ENCODE assay signal across 14 cellular contexts in the genomic region with DNA sequence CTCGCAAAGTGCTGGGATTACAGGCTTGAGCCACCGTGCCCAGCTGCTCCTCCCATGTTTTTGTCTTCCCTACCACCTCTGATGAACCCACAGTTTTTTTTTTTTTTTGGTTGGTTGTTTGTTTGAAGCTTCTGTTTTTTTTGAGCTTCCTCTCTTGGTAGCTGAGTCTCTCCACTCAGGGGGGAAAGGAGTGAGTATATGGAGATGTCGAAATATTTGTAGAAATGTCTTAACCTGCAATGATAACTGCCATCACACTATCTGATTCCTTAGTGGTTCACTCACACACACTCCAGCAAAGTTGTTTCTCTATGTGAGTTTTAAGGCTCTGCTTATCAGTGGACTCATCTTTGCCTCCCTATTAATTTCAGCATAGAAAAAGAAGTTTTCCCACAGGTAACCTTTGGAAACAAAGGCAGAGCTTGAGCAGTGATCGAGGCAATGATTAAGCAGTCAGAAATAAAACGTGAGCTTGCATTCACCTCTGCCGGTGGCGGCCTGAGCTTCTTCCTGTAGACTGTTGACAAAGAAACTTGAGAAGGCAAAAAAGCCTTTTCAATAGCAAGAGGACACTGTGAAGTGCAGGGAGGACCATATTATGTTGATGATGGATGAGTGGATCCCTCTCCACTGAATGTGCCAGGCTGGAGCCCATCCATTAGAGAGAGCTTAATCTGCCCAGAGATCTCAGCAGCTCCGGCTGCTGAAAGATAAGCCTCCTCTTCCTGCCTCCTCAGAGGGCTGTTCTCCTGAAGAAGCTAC. TPM values are rescaled to one million over a fixed set of nuclear protein-coding genes. Genes with fewer than 3 reads are reported as not detected.
DNase-seq lines count a peak whose midpoint lies in the region; ATAC-seq, FAIRE-seq and TF ChIP-seq lines count a peak whose summit lies in the region.
"Had no signal": no experiment of that assay in that cellular context is flagged by ENCODE, and none has a peak within 500 bp of the region (broad histone marks: within the 10 kb centered on the region; RNA-seq: fewer than 3 reads in every experiment).

No MANE protein-coding gene starts in this region.

- CTCF ChIA-PET in HepG2 (lab: Yijun Ruan, JAX; ENCODE audit: low intra/inter-chr PET ratio, low total read pairs), result no interaction called here

- ATAC-seq in HepG2 (no peak; the same call in 2 of the 3 replicates), right lobe of liver (no peak), GM21786 (IDR thresholded peaks at IDR 0.05; ENCODE audit: unreplicated experiment) (no peak)
- ATAC-seq: effector memory CD8-positive, alpha-beta T cell; Right ventricle myocardium inferior had no signal

- no peaks in the 10 kb centered on the region for H3K27me3 ChIP-seq in HepG2 (ENCODE audit: control insufficient read depth in 1 of 2, insufficient read depth in 2 of 2, low read length in 2 of 2)
- H3K27me3 ChIP-seq in right lobe of liver, result no peaks in the 10 kb centered on the region

- H3K9me3 ChIP-seq in HepG2 (ENCODE audit: low read length) (no peaks in the 10 kb centered on the region), right lobe of liver (no peaks in the 10 kb centered on the region)
- H3K9me3 ChIP-seq: Caco-2 had no signal

- H3K9ac ChIP-seq in HepG2 (ENCODE audit: insufficient read depth, low read depth, low read length), result no peak overlapping the region

- POLR2A ChIA-PET in HepG2 (lab: Yijun Ruan, JAX), result interaction anchor here (1.2 kb wide), 1 partner anchor 28 kb away, joined by 3 read pairs; no protein-coding TSS in a partner anchor

- H3K4me1 ChIP-seq in HepG2 (ENCODE audit: insufficient read depth, low read length) (peaks cover 34% of the 10 kb centered on the region), right lobe of liver (no peaks in the 10 kb centered on the region)
- H3K4me1 ChIP-seq: Caco-2 had no signal

- no peak overlapping the region for H3K27ac ChIP-seq in HepG2 (ENCODE audit: extremely low read length, insufficient read depth, low read length)
- no peak overlapping the region for H3K27ac ChIP-seq in right lobe of liver

- DNase-seq in HepG2 (ENCODE audit: low spot score) (peak; percentile 3), right lobe of liver (no peak), NCI-H345 (lab: John Stamatoyannopoulos, UW) (peak; percentile 89), SKM-1 (lab: John Stamatoyannopoulos, UW; ENCODE audit: unreplicated experiment) (peak; percentile 45), superior temporal gyrus (ENCODE audit: extremely low spot score) (no peak), cerebellum (ENCODE audit: low spot score) (no peak)
- no peak for DNase-seq in activated naive CD4-positive, alpha-beta T cell treated with Interleukin-2 at 50 U/mL for 16 hours
- DNase-seq: Caco-2; effector memory CD8-positive, alpha-beta T cell; midbrain; NCI-H1930 had no signal

- TF ChIP-seq EP300 in HepG2 (IDR thresholded peaks at IDR 0.05; ENCODE audit: low read depth in 2 of 2, low read length in 2 of 2) (no peak), HepG2 (CRISPR knock-in tag; IDR thresholded peaks at IDR 0.05; ENCODE audit: borderline replicate concordance) (no peak)

- H3K36me3 ChIP-seq in HepG2 (replicated peaks in 1 of 2; ENCODE audit: control insufficient read depth in 1 of 2, insufficient read depth in 2 of 2, low read length in 2 of 2) (no peaks in the 10 kb centered on the region), right lobe of liver (no peaks in the 10 kb centered on the region)

- BruUV-seq in HepG2 (replicated peaks; lab: Mats Ljungman, UMichigan), result no TSS peak

- WGBS in HepG2 (ENCODE audit: low lambda C conversion rate), result 10% methylated on average over 8 of the region's 8 CpGs
- 30% methylated on average over 7 of the region's 8 CpGs for WGBS in right lobe of liver (ENCODE audit: insufficient coverage, low coverage, low lambda C conversion rate, missing lambda C conversion rate)

- H3K79me2 ChIP-seq in HepG2 (ENCODE audit: insufficient read depth, low read length), result no peaks in the 10 kb centered on the region

- TF ChIP-seq CTCF in HepG2 (CRISPR knock-in tag; IDR thresholded peaks at IDR 0.05) (no peak), right lobe of liver (IDR thresholded peaks at IDR 0.05) (no peak)

- in situ Hi-C loops in HepG2 (cut with HindIII; ENCODE audit: extremely low pct_ligation_motif_present, low pct_unique_long_range_greater_than_20kb), result no loop called here

- TF ChIP-seq RAD21 in HepG2 (CRISPR knock-in tag; IDR thresholded peaks at IDR 0.05), result no peak

- FAIRE-seq in HepG2 (lab: Jason Lieb, UNC), result no peak
- FAIRE-seq: frontal cortex had no signal

- H3K4me3 ChIP-seq in HepG2 (replicated peaks in 1 of 3; ENCODE audit: insufficient read depth in 1 of 3, low read depth in 2 of 3, low read length in 3 of 3) (no peak overlapping the region; a peak in 1 of 6 replicates), right lobe of liver (no peak overlapping the region)

- no peaks in the 10 kb centered on the region for H4K20me1 ChIP-seq in HepG2 (ENCODE audit: insufficient read depth, low read length)

- intact Hi-C loops in HepG2 (cut with micrococcal nuclease; ENCODE audit: unreplicated experiment) (no loop called here), right lobe of liver (cut with DNase I) (no loop called here)

- TF ChIP-seq POLR2A in HepG2 (IDR thresholded peaks at IDR 0.05; ENCODE audit: insufficient read depth in 1 of 2, low read depth in 2 of 2, low read length in 2 of 2) (no peak), right lobe of liver (IDR thresholded peaks at IDR 0.05) (no peak)

- peak overlapping the region; percentile 24; the same call in 1 of the 2 replicates for H3K4me2 ChIP-seq in HepG2 (ENCODE audit: low read depth, low read length)

- no peak overlapping the region for H2AFZ ChIP-seq in HepG2 (ENCODE audit: low read length)

TF ChIP-seq in HepG2, 621 proteins besides CTCF, POLR2A, EP300 and RAD21 (continues in another document):
- no peak for TF ChIP-seq ZBTB3 (CRISPR knock-in tag; IDR thresholded peaks at IDR 0.05; ENCODE audit: borderline replicate concordance, low read depth)
- no peak for TF ChIP-seq HNF4A (CRISPR knock-in tag; IDR thresholded peaks at IDR 0.05)
- TF ChIP-seq ZNF839 (CRISPR knock-in tag; IDR thresholded peaks at IDR 0.05; ENCODE audit: borderline replicate concordance), result no peak
- peak; percentile 26; the same call in 1 of the 2 replicates for TF ChIP-seq ETV5 (CRISPR knock-in tag; IDR thresholded peaks at IDR 0.05; ENCODE audit: borderline replicate concordance)
- TF ChIP-seq SIN3A (IDR thresholded peaks at IDR 0.05; ENCODE audit: borderline replicate concordance, low read depth, low read length), result no peak
- TF ChIP-seq ELF4 (CRISPR knock-in tag; IDR thresholded peaks at IDR 0.05; ENCODE audit: borderline replicate concordance), result no peak
- TF ChIP-seq MATR3 (CRISPR knock-in tag; IDR thresholded peaks at IDR 0.05), result no peak
- TF ChIP-seq, protein P1, sequence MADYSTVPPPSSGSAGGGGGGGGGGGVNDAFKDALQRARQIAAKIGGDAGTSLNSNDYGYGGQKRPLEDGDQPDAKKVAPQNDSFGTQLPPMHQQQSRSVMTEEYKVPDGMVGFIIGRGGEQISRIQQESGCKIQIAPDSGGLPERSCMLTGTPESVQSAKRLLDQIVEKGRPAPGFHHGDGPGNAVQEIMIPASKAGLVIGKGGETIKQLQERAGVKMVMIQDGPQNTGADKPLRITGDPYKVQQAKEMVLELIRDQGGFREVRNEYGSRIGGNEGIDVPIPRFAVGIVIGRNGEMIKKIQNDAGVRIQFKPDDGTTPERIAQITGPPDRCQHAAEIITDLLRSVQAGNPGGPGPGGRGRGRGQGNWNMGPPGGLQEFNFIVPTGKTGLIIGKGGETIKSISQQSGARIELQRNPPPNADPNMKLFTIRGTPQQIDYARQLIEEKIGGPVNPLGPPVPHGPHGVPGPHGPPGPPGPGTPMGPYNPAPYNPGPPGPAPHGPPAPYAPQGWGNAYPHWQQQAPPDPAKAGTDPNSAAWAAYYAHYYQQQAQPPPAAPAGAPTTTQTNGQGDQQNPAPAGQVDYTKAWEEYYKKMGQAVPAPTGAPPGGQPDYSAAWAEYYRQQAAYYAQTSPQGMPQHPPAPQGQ (CRISPR knock-in tag; IDR thresholded peaks at IDR 0.05; ENCODE audit: borderline replicate concordance), result no peak
- no peak for TF ChIP-seq CENPX (CRISPR knock-in tag; IDR thresholded peaks at IDR 0.05)
- TF ChIP-seq, protein P2, sequence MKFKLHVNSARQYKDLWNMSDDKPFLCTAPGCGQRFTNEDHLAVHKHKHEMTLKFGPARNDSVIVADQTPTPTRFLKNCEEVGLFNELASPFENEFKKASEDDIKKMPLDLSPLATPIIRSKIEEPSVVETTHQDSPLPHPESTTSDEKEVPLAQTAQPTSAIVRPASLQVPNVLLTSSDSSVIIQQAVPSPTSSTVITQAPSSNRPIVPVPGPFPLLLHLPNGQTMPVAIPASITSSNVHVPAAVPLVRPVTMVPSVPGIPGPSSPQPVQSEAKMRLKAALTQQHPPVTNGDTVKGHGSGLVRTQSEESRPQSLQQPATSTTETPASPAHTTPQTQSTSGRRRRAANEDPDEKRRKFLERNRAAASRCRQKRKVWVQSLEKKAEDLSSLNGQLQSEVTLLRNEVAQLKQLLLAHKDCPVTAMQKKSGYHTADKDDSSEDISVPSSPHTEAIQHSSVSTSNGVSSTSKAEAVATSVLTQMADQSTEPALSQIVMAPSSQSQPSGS (CRISPR knock-in tag; IDR thresholded peaks at IDR 0.05), result no peak

RNA-seq across cellular contexts. Expression of a gene that starts 29.0 kb away (rescaled TPM):
- total RNA-seq in HepG2 (2016; rRNA removed; fragmentation: Illumina TruSeq; extraction: Trizol) (not detected in 2 replicates), right lobe of liver (under 1 TPM in 2 of 6 experiments, not detected in 4; 0.11 to 0.49 TPM), cerebellum (7.2 TPM)
- not detected in 2 replicates for total RNA-seq in HepG2 (2016; cell fraction: cytosol; rRNA removed; fragmentation: Illumina TruSeq; extraction: Trizol; ENCODE audit: low read depth)
- total RNA-seq in HepG2 (2016; cell fraction: insoluble cytoplasmic fraction; rRNA removed; fragmentation: Illumina TruSeq; extraction: Trizol), result not detected in 2 replicates
- total RNA-seq in HepG2 (2016; cell fraction: membrane; rRNA removed; fragmentation: Illumina TruSeq; extraction: Trizol), result not detected in 2 replicates
- total RNA-seq in HepG2 (2016; cell fraction: nucleus; rRNA removed; fragmentation: Illumina TruSeq; extraction: Trizol), result not detected in 2 replicates
- polyA plus RNA-seq in HepG2 (2011; rRNA removed), result not detected in 2 replicates
- polyA plus RNA-seq in HepG2 (2011; cell fraction: cytosol; rRNA removed), result not detected in 2 replicates
- polyA plus RNA-seq in HepG2 (2011; cell fraction: nucleus; rRNA removed), result not detected in 2 replicates
- not detected in 2 replicates for polyA plus RNA-seq in HepG2 (2012)
- polyA plus RNA-seq in HepG2 (2016; cell fraction: cytosol; fragmentation: Illumina TruSeq; extraction: Trizol; ENCODE audit: low read depth), result not detected in 2 replicates
- not detected in 2 replicates for polyA plus RNA-seq in HepG2 (2016; cell fraction: insoluble cytoplasmic fraction; fragmentation: Illumina TruSeq; extraction: Trizol; ENCODE audit: low read depth)
- polyA plus RNA-seq in HepG2 (2016; cell fraction: membrane; fragmentation: Illumina TruSeq; extraction: Trizol; ENCODE audit: low read depth), result not detected in 2 replicates
- not detected in 2 replicates for polyA plus RNA-seq in HepG2 (2016; cell fraction: nucleus; fragmentation: Illumina TruSeq; extraction: Trizol; ENCODE audit: insufficient read depth, low read depth)
- polyA minus RNA-seq in HepG2 (2011; rRNA and poly(A)+ RNA removed; ENCODE audit: low replicate concordance), result not detected in 2 replicates
- not detected in 2 replicates for polyA minus RNA-seq in HepG2 (2011; cell fraction: cytosol; rRNA and poly(A)+ RNA removed)
- polyA minus RNA-seq in HepG2 (2011; cell fraction: nucleus; rRNA and poly(A)+ RNA removed), result not detected in 2 replicates

Comparison
In these comparisons a context has a peak if more than half of its experiments do, and no peak if none do; other contexts are left out.
1. DNase-seq: peak in HepG2 (single experiment), NCI-H345 (single experiment) and SKM-1 (single experiment); none in right lobe of liver (0 of 3), superior temporal gyrus (single experiment), activated naive CD4-positive, alpha-beta T cell treated with Interleukin-2 at 50 U/mL for 16 hours (single experiment) and cerebellum (single experiment).